In genomic region chr16:53434436-53435065, GRCh38 we compare ENCODE assay signal across 8 cellular contexts. TPM values are rescaled to one million over a fixed set of nuclear protein-coding genes. Genes with fewer than 3 reads are reported as not detected.
DNase-seq lines count a peak whose midpoint lies in the region; ATAC-seq and TF ChIP-seq lines count a peak whose summit lies in the region.

Gene RBL2, plus strand, starts transcription at chr16:53434471. Its CDS starts 86 bp downstream, at chr16:53434557.

- WGBS in adipose tissue, 3 donors, result 0% methylated on average over 73 to 85 of the region's 85 CpGs
- 0% methylated on average over 84 to 85 of the region's 85 CpGs for WGBS in heart right ventricle, 2 donors

- H3K4me3 ChIP-seq in heart right ventricle (peak within 1 kb of the TSS; percentile 74 to 100 (median 95)), vagina (peak within 1 kb of the TSS; percentile 96 to 100)

- H3K9ac ChIP-seq in ES-I3 (ENCODE audit: low read depth, low read length), result peak within 1 kb of the TSS; percentile 91

- H3K36me3 Mint-ChIP-seq in IgD-negative memory B cell, result peaks cover 1% of the 10 kb centered on the region

- peak within 1 kb of the TSS; percentile 89 to 100 (median 98) for H3K4me3 Mint-ChIP-seq in IgD-negative memory B cell

- H3K27ac ChIP-seq in adipose tissue (ENCODE audit: low read depth, low read length) (peak within 1 kb of the TSS; percentile 61), heart right ventricle (peak within 1 kb of the TSS; percentile 89 to 97 (median 94)), vagina (peak within 1 kb of the TSS; percentile 95)

- TF ChIP-seq CTCF in heart right ventricle (IDR thresholded peaks at IDR 0.05), result no peak
- no peak for TF ChIP-seq CTCF in vagina (IDR thresholded peaks at IDR 0.05)

- no peaks in the 10 kb centered on the region for H3K36me3 ChIP-seq in ES-I3 (ENCODE audit: insufficient read depth, low read length)
- peaks cover 0 to 9% (median 0%) of the 10 kb centered on the region in 9 donors for H3K36me3 ChIP-seq in heart right ventricle
- H3K36me3 ChIP-seq in vagina, result no peaks in the 10 kb centered on the region

- H3K27ac Mint-ChIP-seq in IgD-negative memory B cell, result peak within 1 kb of the TSS; percentile 92 to 99 (median 97)

- H3K4me1 Mint-ChIP-seq in IgD-negative memory B cell, result peaks cover 21 to 24% (median 23%) of the 10 kb centered on the region in 3 donors

- no peaks in the 10 kb centered on the region for H3K27me3 ChIP-seq in heart right ventricle
- no peaks in the 10 kb centered on the region for H3K27me3 ChIP-seq in vagina

- H3K9me3 Mint-ChIP-seq in IgD-negative memory B cell, result no peaks in the 10 kb centered on the region

- H3K4me1 ChIP-seq in ES-I3 (ENCODE audit: insufficient read depth, low read length) (no peaks in the 10 kb centered on the region), heart right ventricle (peaks cover 0 to 24% (median 15%) of the 10 kb centered on the region in 9 donors), vagina (peaks cover 31% of the 10 kb centered on the region)

- ATAC-seq in GM21576 (IDR thresholded peaks at IDR 0.05; ENCODE audit: unreplicated experiment), result peak; percentile 70
- ATAC-seq in heart right ventricle, result peak; percentile 78 to 96 (median 94)

- peak in 1 of 2 donors; percentile 68 for TF ChIP-seq POLR2A in vagina (IDR thresholded peaks at IDR 0.05)

- no peaks in the 10 kb centered on the region; the same call in 1 of the 2 replicates for H3K9me3 ChIP-seq in ES-I3 (ENCODE audit: control insufficient read depth, insufficient read depth, low read length)
- H3K9me3 ChIP-seq in heart right ventricle, result peaks cover 0 to 4% (median 0%) of the 10 kb centered on the region in 11 donors
- H3K9me3 ChIP-seq in vagina, result no peaks in the 10 kb centered on the region

- H3K27me3 Mint-ChIP-seq in IgD-negative memory B cell, result peaks cover 2% of the 10 kb centered on the region

- intact Hi-C loops in heart right ventricle (cut with DNase I) (loop anchor here in 5 of 10 donors (2.0 to 10.0 kb wide), 2 partner anchors 68 to 70 kb away; partner anchors contain the start of gene AKTIP (in 5 of the 5)), vagina (cut with DNase I) (no loop called here)

- DNase-seq in SW480 (ENCODE audit: low spot score) (peak; percentile 71), heart right ventricle (peak; percentile 10 to 89), pulmonary artery endothelial cell (ENCODE audit: low read depth, low spot score) (no peak), vagina (ENCODE audit: extremely low spot score in 2 of 2) (no peak)

RNA-seq across cellular contexts. Expression of gene RBL2, which starts in this region (rescaled TPM):
- polyA plus RNA-seq in IgD-negative memory B cell (77.4 TPM), adipose tissue (10 to 100 TPM; 35.2 to 42.7 (median 39.3) TPM), heart right ventricle (10 to 100 TPM; 18.7 to 25.0 TPM)
- total RNA-seq in heart right ventricle (10 to 100 TPM; 33.1 to 48.5 (median 35.1) TPM), pulmonary artery endothelial cell (30.0 and 36.1 TPM in 2 replicates), vagina (101 TPM)

Comparison
In these comparisons a context has a peak if more than half of its experiments do, and no peak if none do; other contexts are left out.
1. DNase-seq: peak in SW480 (single experiment) and heart right ventricle (2 of 2); none in pulmonary artery endothelial cell (single experiment) and vagina (0 of 2).
2. Peak in every context shown above with its lines, with median percentiles within 50 percentile points of each other: H3K27ac ChIP-seq.